8 cellular contexts compared by ENCODE assay signal in genomic region chr2:42567806-42568429, GRCh38. TPM values are rescaled to one million over a fixed set of nuclear protein-coding genes. Genes with fewer than 3 reads are reported as not detected.
DNase-seq lines count a peak whose midpoint lies in the region; ATAC-seq, FAIRE-seq and TF ChIP-seq lines count a peak whose summit lies in the region.

No MANE protein-coding gene starts in this region.

- no peaks in the 10 kb centered on the region for H4K20me1 ChIP-seq in IMR-90 (ENCODE audit: insufficient read depth, low read length)

- peaks cover 5% of the 10 kb centered on the region; the same call in 1 of the 2 replicates for H3K9me1 ChIP-seq in IMR-90 (ENCODE audit: insufficient read depth, low read length)

- peak overlapping the region; percentile 71 to 79 for H3K4me3 Mint-ChIP-seq in activated T-cell treated with anti-CD3 and anti-CD28 coated beads, Interleukin-2, amount 50 U/mL, for 72 hours

- H3K9ac ChIP-seq in IMR-90 (ENCODE audit: low read depth, low read length) = peak overlapping the region; percentile 64

- peak overlapping the region; percentile 80 for H3K4ac ChIP-seq in IMR-90 (ENCODE audit: low read depth, low read length)

- CTCF ChIA-PET in IMR-90 (lab: Yijun Ruan, JAX) = interaction anchor here (0.6 kb wide), 1 partner anchor 127 kb away, joined by 3 read pairs; no protein-coding TSS in a partner anchor

- H3K27me3 Mint-ChIP-seq in activated T-cell treated with anti-CD3 and anti-CD28 coated beads, Interleukin-2, amount 50 U/mL, for 72 hours (ENCODE audit: low read depth) = no peaks in the 10 kb centered on the region

- H3K36me3 ChIP-seq in IMR-90 (ENCODE audit: control insufficient read depth, insufficient read depth, low read length) = peaks cover 4% of the 10 kb centered on the region; the same call in 1 of the 2 replicates

- peaks cover 0 to 28% of the 10 kb centered on the region in 2 experiments for H3K79me1 ChIP-seq in IMR-90 (ENCODE audit: low read depth in 1 of 2, low read length in 2 of 2)

- H2BK20ac ChIP-seq in IMR-90 (ENCODE audit: low read depth, low read length) = peak overlapping the region; percentile 27

- peaks cover 31% of the 10 kb centered on the region for H3K4me1 Mint-ChIP-seq in activated T-cell treated with anti-CD3 and anti-CD28 coated beads, Interleukin-2, amount 50 U/mL, for 72 hours (ENCODE audit: low read depth)

- H3K4me2 ChIP-seq in IMR-90 (ENCODE audit: low read depth, low read length) = peak overlapping the region; percentile 52

- H2BK5ac ChIP-seq in IMR-90 (ENCODE audit: low read depth, low read length, poor library complexity, severe bottlenecking) = peak overlapping the region; percentile 73

- H3K23ac ChIP-seq in IMR-90 (ENCODE audit: low read depth, low read length) = peak overlapping the region; percentile 37

- TF ChIP-seq POLR2A in GM12892 (IDR thresholded peaks at IDR 0.05; ENCODE audit: low read depth, low read length) (0 out of 2 replicates have a peak, but pooled peaks have one; percentile 36), IMR-90 (IDR thresholded peaks at IDR 0.05; ENCODE audit: low read depth, low read length) (no peak)

- peak overlapping the region; percentile 82 for H2AFZ ChIP-seq in IMR-90 (replicated peaks; ENCODE audit: low read length, poor library complexity)

- no peaks in the 10 kb centered on the region for H3K9me3 Mint-ChIP-seq in activated T-cell treated with anti-CD3 and anti-CD28 coated beads, Interleukin-2, amount 50 U/mL, for 72 hours

- no peak overlapping the region for H2BK15ac ChIP-seq in IMR-90 (ENCODE audit: low read depth, low read length)

- POLR2A ChIA-PET in IMR-90 (lab: Charles Lee; ENCODE audit: unreplicated experiment) = no interaction called here

- WGBS in IMR-90 (ENCODE audit: extremely low coverage in 2 of 2, insufficient read length in 1 of 2), 2 experiments = no CpG with 5 or more reads among the region's 12 CpGs

- H3K27ac Mint-ChIP-seq in activated T-cell treated with anti-CD3 and anti-CD28 coated beads, Interleukin-2, amount 50 U/mL, for 72 hours = peak overlapping the region; percentile 93

- dilution Hi-C loops in IMR-90 (cut with HindIII; ENCODE audit: low sequenced_read_pairs, unreplicated experiment) = no loop called here

- DNase-seq in GM12892 (ENCODE audit: insufficient read length) = peak; percentile 60
- DNase-seq in IMR-90 = no peak
- peak; percentile 8 to 9 for DNase-seq in activated T-cell treated with anti-CD3 and anti-CD28 coated beads, Interleukin-2, amount 50 U/mL, for 72 hours
- peak; percentile 26 for DNase-seq in left cardiac atrium
- peak; percentile 23 for DNase-seq in putamen (ENCODE audit: low spot score)
- no peak for DNase-seq in SIG-M5 (lab: John Stamatoyannopoulos, UW)
- DNase-seq in HUDEP-2 (lab: John Stamatoyannopoulos, UW; ENCODE audit: unreplicated experiment in 76 of 76) = no peak

- peak overlapping the region; percentile 43 for H2AK9ac ChIP-seq in IMR-90 (replicated peaks; ENCODE audit: low read depth, low read length, poor library complexity)

- intact Hi-C loops in IMR-90 (cut with micrococcal nuclease) = loop anchor here (5.0 kb wide), 1 partner anchor 71 kb away; no protein-coding TSS in a partner anchor
- intact Hi-C loops in left cardiac atrium (cut with DNase I) = no loop called here

- peak overlapping the region; percentile 10 for H3K14ac ChIP-seq in IMR-90 (replicated peaks; ENCODE audit: low read depth, low read length)

- peaks cover 3 to 4% of the 10 kb centered on the region in 2 donors for H3K36me3 Mint-ChIP-seq in activated T-cell treated with anti-CD3 and anti-CD28 coated beads, Interleukin-2, amount 50 U/mL, for 72 hours (ENCODE audit: insufficient read depth in 2 of 2)

- in situ Hi-C loops in IMR-90 (cut with MboI; ENCODE audit: low sequenced_read_pairs) = no loop called here

- no TSS peak for BruUV-seq in IMR-90 (replicated peaks; lab: Mats Ljungman, UMichigan)

- ATAC-seq in GM21528 (IDR thresholded peaks at IDR 0.05; ENCODE audit: low FRiP score, unreplicated experiment) (peak; percentile 75), IMR-90 (ENCODE audit: low read depth) (peak; percentile 44), left cardiac atrium (peak; percentile 21 to 40)
- ATAC-seq in activated T-cell treated with anti-CD3 and anti-CD28 coated beads, Interleukin-2, amount 50 U/mL, for 72 hours (replicated peaks in 1 of 2) = peak in 1 of 2 donors; percentile 4

- H2BK120ac ChIP-seq in IMR-90 (ENCODE audit: low read depth, low read length) = peak overlapping the region; percentile 72

- H4K5ac ChIP-seq in IMR-90 (ENCODE audit: low read depth, low read length) = peak overlapping the region; percentile 74

- TF ChIP-seq CTCF in IMR-90 (conservative IDR thresholded peaks at IDR 0.05; ENCODE audit: low read depth, low read length) = no peak

- peak; percentile 74 for FAIRE-seq in GM12892 (lab: Jason Lieb, UNC)

- no peak for TF ChIP-seq RAD21 in IMR-90 (IDR thresholded peaks at IDR 0.05; ENCODE audit: low read length)

- H2AK5ac ChIP-seq in IMR-90 (ENCODE audit: low read depth, low read length) = peak overlapping the region; percentile 20; the same call in 1 of the 2 replicates

- no peak overlapping the region for H3K4me3 ChIP-seq in IMR-90 (ENCODE audit: insufficient read depth, low read depth, low read length)

- peak overlapping the region; percentile 67 for H4K91ac ChIP-seq in IMR-90 (ENCODE audit: insufficient read depth, low read depth, low read length)

- H3K27me3 ChIP-seq in IMR-90 (ENCODE audit: control insufficient read depth, insufficient read depth, low read length) = no peaks in the 10 kb centered on the region

- no peaks in the 10 kb centered on the region for H3K9me3 ChIP-seq in IMR-90 (ENCODE audit: control insufficient read depth, insufficient read depth, low read length)

- H3K18ac ChIP-seq in IMR-90 (ENCODE audit: low read depth, low read length) = peak overlapping the region; percentile 68

- peak overlapping the region; percentile 47 to 76; a peak in 3 of 4 replicates for H4K8ac ChIP-seq in IMR-90 (ENCODE audit: low read depth in 2 of 2, low read length in 2 of 2)

- peaks cover 11% of the 10 kb centered on the region for H3K4me1 ChIP-seq in IMR-90 (ENCODE audit: control insufficient read depth, insufficient read depth, low read length)

- H3K27ac ChIP-seq in IMR-90 (ENCODE audit: insufficient read depth, low read length) = peak overlapping the region; percentile 93; the same call in 1 of the 2 replicates

- no peak overlapping the region for H3K56ac ChIP-seq in IMR-90 (ENCODE audit: extremely low read depth, insufficient read depth, low read length)

TF ChIP-seq in IMR-90, 13 proteins besides CTCF, POLR2A, EP300 and RAD21:
- TF ChIP-seq CHD1 (IDR thresholded peaks at IDR 0.05; ENCODE audit: low read depth, low read length) = no peak
- TF ChIP-seq CEBPB (IDR thresholded peaks at IDR 0.05; ENCODE audit: low read depth, low read length) = no peak
- no peak for TF ChIP-seq BHLHE40 (IDR thresholded peaks at IDR 0.05; ENCODE audit: low read depth, low read length)
- TF ChIP-seq RCOR1 (IDR thresholded peaks at IDR 0.05; ENCODE audit: insufficient replicate concordance, low read length) = no peak
- no peak for TF ChIP-seq SMC3 (IDR thresholded peaks at IDR 0.05; ENCODE audit: low read depth, low read length)
- no peak for TF ChIP-seq RFX5 (IDR thresholded peaks at IDR 0.05; ENCODE audit: low read depth, low read length)
- TF ChIP-seq MXI1 (IDR thresholded peaks at IDR 0.05; ENCODE audit: borderline replicate concordance, low read depth, low read length) = no peak
TF ChIP-seq in IMR-90: peak in this region for 0.

RNA-seq across cellular contexts. Expression of gene MTA3, which starts 0.5 kb away (rescaled TPM):
- 38.1 TPM for polyA plus RNA-seq in GM12892 (2012; ENCODE audit: missing spikeins)
- total RNA-seq in IMR-90 (2012; rRNA removed) (31.9 and 39.7 TPM in 2 replicates), left cardiac atrium (10 to 100 TPM; 20.9 to 21.8 TPM)
- 25.9 and 34.3 TPM in 2 replicates for polyA plus RNA-seq in IMR-90 (2012; rRNA removed)
- polyA plus RNA-seq in IMR-90 (2012; cell fraction: cytosol; rRNA removed) = 9.8 and 67.9 TPM in 2 replicates
- polyA plus RNA-seq in IMR-90 (2012; cell fraction: nucleus; rRNA removed; ENCODE audit: low replicate concordance) = 11.9 and 49.3 TPM in 2 replicates
- total RNA-seq in activated T-cell treated with anti-CD3 and anti-CD28 coated beads, Interleukin-2, amount 50 U/mL, for 72 hours = 10 to 100 TPM; 36.7 to 47.3 TPM

Comparison
In these comparisons a context has a peak if more than half of its experiments do, and no peak if none do; other contexts are left out.
1. DNase-seq: peak in GM12892 (single experiment), activated T-cell treated with anti-CD3 and anti-CD28 coated beads, Interleukin-2, amount 50 U/mL, for 72 hours (2 of 2), left cardiac atrium (single experiment) and putamen (single experiment); none in IMR-90 (single experiment), SIG-M5 (single experiment) and HUDEP-2 (0 of 76).